1 cellular context compared by ENCODE assay signal in genomic region chrX:1659664-1660461, GRCh38.
TF ChIP-seq lines count a peak whose summit lies in the region.

No MANE protein-coding gene starts in this region.

TF ChIP-seq in GM12878, 131 proteins besides CTCF, POLR2A, EP300 and RAD21:
- TF ChIP-seq BCL3 (IDR thresholded peaks at IDR 0.05; ENCODE audit: borderline replicate concordance, insufficient read depth, low read depth, low read length, poor library complexity, severe bottlenecking): peak; percentile 68
- TF ChIP-seq NKRF (conservative IDR thresholded peaks at IDR 0.05): no peak
- 0 out of 2 replicates have a peak, but pooled peaks have one; percentile 13 for TF ChIP-seq ZBTB33 (IDR thresholded peaks at IDR 0.05)
